ENCODE assay signal across 12 cellular contexts in genomic region chr3:177823701-177824189, GRCh38.
DNase-seq lines count a peak whose midpoint lies in the region; ATAC-seq and TF ChIP-seq lines count a peak whose summit lies in the region.
"Had no signal": no experiment of that assay in that cellular context is flagged by ENCODE, and none has a peak within 500 bp of the region (broad histone marks: within the 10 kb centered on the region; RNA-seq: fewer than 3 reads in every experiment).

No MANE protein-coding gene starts in this region.

- DNase-seq in Caco-2, result no peak
- DNase-seq in MCF 10A (ENCODE audit: unreplicated experiment), result no peak
- no peak for DNase-seq in left lung
- no peak for DNase-seq in NCI-H1694 (lab: John Stamatoyannopoulos, UW)
- no peak for DNase-seq in NCI-H345 treated with DMSO at 0.1 percent for 48 hours (lab: John Stamatoyannopoulos, UW; ENCODE audit: unreplicated experiment)
- DNase-seq: activated gamma-delta T cell treated with Interleukin-2 at 50 U/mL for 16 hours, KG1, NCI-H1436 treated with DMSO at 0.1 percent for 48 hours had no signal

- H3K27ac ChIP-seq in left lung (peak overlapping the region; percentile 40 to 50), rectal smooth muscle tissue (ENCODE audit: low read depth, low read length) (peak overlapping the region; percentile 81)
- H3K27ac ChIP-seq: VCaP had no signal

- peak overlapping the region; percentile 77 for H3K27ac Mint-ChIP-seq in Caco-2 (ENCODE audit: unreplicated experiment)
- H3K27ac Mint-ChIP-seq in MCF 10A (ENCODE audit: low read depth, unreplicated experiment), result peak overlapping the region; percentile 81

- intact Hi-C loops in Caco-2 (cut with micrococcal nuclease; ENCODE audit: unreplicated experiment), result loop anchor here (1.0 to 10.0 kb wide), 3 partner anchors 29 to 561 kb away; no protein-coding TSS in a partner anchor
- intact Hi-C loops in MCF 10A (cut with micrococcal nuclease), result no loop called here
- intact Hi-C loops in left lung (cut with DNase I), result no loop called here

- no peak for TF ChIP-seq CTCF in Caco-2 (IDR thresholded peaks at IDR 0.05; ENCODE audit: insufficient read depth in 1 of 2, low read depth in 1 of 2, low read length in 1 of 2, severe bottlenecking in 1 of 2, unreplicated experiment in 1 of 2)
- no peak for TF ChIP-seq CTCF in MCF 10A (IDR thresholded peaks at IDR 0.05; ENCODE audit: unreplicated experiment)
- no peak for TF ChIP-seq CTCF in left lung (IDR thresholded peaks at IDR 0.05)

- no peak overlapping the region for H3K9ac ChIP-seq in rectal smooth muscle tissue (ENCODE audit: low read length)

- H3K4me1 Mint-ChIP-seq in Caco-2 (ENCODE audit: low read depth, unreplicated experiment) (peaks cover 24% of the 10 kb centered on the region), MCF 10A (ENCODE audit: insufficient read depth, unreplicated experiment) (peaks cover 28% of the 10 kb centered on the region)

- H3K36me3 Mint-ChIP-seq in Caco-2 (ENCODE audit: insufficient read depth, unreplicated experiment), result no peaks in the 10 kb centered on the region
- peaks cover 5% of the 10 kb centered on the region for H3K36me3 Mint-ChIP-seq in MCF 10A (ENCODE audit: insufficient read depth, unreplicated experiment)

- H3K4me3 Mint-ChIP-seq in Caco-2 (ENCODE audit: unreplicated experiment) (no peak overlapping the region), MCF 10A (ENCODE audit: unreplicated experiment) (no peak overlapping the region)

- H3K27me3 Mint-ChIP-seq in Caco-2 (ENCODE audit: insufficient read depth, unreplicated experiment) (no peaks in the 10 kb centered on the region), MCF 10A (ENCODE audit: insufficient read depth, unreplicated experiment) (no peaks in the 10 kb centered on the region)

- H3K4me1 ChIP-seq in Caco-2 (peaks cover 38% of the 10 kb centered on the region), left lung (peaks cover 7 to 43% of the 10 kb centered on the region in 2 donors), rectal smooth muscle tissue (ENCODE audit: control insufficient read depth, insufficient read depth, low read length) (peaks cover 38% of the 10 kb centered on the region)

- CTCF ChIA-PET in Caco-2 (lab: Charles Lee) (interaction anchor here (0.9 kb wide), 1 partner anchor 23 kb away, joined by 3 read pairs; no protein-coding TSS in a partner anchor), MCF 10A (lab: Yijun Ruan, JAX) (no interaction called here)

- no peaks in the 10 kb centered on the region for H3K36me3 ChIP-seq in Caco-2 (ENCODE audit: control insufficient read depth, insufficient read depth, low read length)
- H3K36me3 ChIP-seq in left lung, result no peaks in the 10 kb centered on the region
- H3K36me3 ChIP-seq in rectal smooth muscle tissue (ENCODE audit: control insufficient read depth, insufficient read depth, low read length), result no peaks in the 10 kb centered on the region

- POLR2A ChIA-PET in Caco-2 (lab: Charles Lee) (no interaction called here), MCF 10A (lab: Yijun Ruan, JAX) (interaction anchor here (0.7 to 3.2 kb wide), 12 partner anchors 8 to 626 kb away, joined by 3 to 21 read pairs (median 4); no protein-coding TSS in a partner anchor)

- no peak for ATAC-seq in left lung
- no peak for ATAC-seq in HG03025 (IDR thresholded peaks at IDR 0.05; ENCODE audit: low FRiP score, unreplicated experiment)
- no peak for ATAC-seq in HG03175 (IDR thresholded peaks at IDR 0.05; ENCODE audit: unreplicated experiment)

- H3K9me3 ChIP-seq in Caco-2, result no peaks in the 10 kb centered on the region
- no peaks in the 10 kb centered on the region for H3K9me3 ChIP-seq in left lung

- BruUV-seq in Caco-2 (replicated peaks; lab: Mats Ljungman, UMichigan), result no TSS peak
- no TSS peak for BruUV-seq in MCF 10A (replicated peaks; lab: Mats Ljungman, UMichigan)

- H3K27me3 ChIP-seq in Caco-2 (replicated peaks; ENCODE audit: control insufficient read depth, insufficient read depth, low read length), result no peaks in the 10 kb centered on the region
- no peaks in the 10 kb centered on the region for H3K27me3 ChIP-seq in left lung
- no peaks in the 10 kb centered on the region for H3K27me3 ChIP-seq in rectal smooth muscle tissue (ENCODE audit: control insufficient read depth, insufficient read depth, low read length)

- no peak overlapping the region for H3K4me3 ChIP-seq in Caco-2 (ENCODE audit: low read depth, low read length)
- H3K4me3 ChIP-seq in left lung, result no peak overlapping the region
- H3K4me3 ChIP-seq in rectal smooth muscle tissue (ENCODE audit: low read length), result no peak overlapping the region

- H3K9me3 Mint-ChIP-seq in Caco-2 (ENCODE audit: unreplicated experiment), result no peaks in the 10 kb centered on the region
- no peaks in the 10 kb centered on the region for H3K9me3 Mint-ChIP-seq in MCF 10A (ENCODE audit: unreplicated experiment)
